1 cellular context compared by ENCODE assay signal in the genomic region with DNA sequence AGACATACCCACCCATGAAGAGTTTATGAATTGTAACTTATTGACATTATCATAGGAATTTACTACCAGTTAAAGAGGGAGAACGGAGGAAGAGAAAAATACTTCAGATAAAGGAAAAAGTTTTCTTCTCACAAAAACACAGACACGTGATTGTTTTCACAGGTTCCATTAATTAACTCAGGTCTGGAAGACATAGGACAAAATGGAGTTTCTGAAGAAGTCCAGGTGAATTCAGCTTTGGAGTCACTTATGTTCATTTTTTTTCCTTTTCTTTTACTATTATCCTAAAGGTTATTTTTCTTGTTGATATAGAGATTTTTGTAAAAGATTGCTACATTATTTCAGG.
A peak's percentile ranks its signal among the peaks of the same experiment; 100 is the strongest.
TF ChIP-seq lines count a peak whose summit lies in the region.

No MANE protein-coding gene starts in this region.

TF ChIP-seq in GM12878, 131 proteins besides CTCF, POLR2A, EP300 and RAD21 (continued from another document):
- TF ChIP-seq NR2F1 (conservative IDR thresholded peaks at IDR 0.05) (no peak), TCF12 (IDR thresholded peaks at IDR 0.05; ENCODE audit: low read depth, low read length) (no peak), POU2F2 (IDR thresholded peaks at IDR 0.05; ENCODE audit: borderline replicate concordance, low read depth, low read length) (no peak), ZNF207 (IDR thresholded peaks at IDR 0.05; ENCODE audit: borderline replicate concordance) (no peak), SUZ12 (IDR thresholded peaks at IDR 0.05; ENCODE audit: unreplicated experiment) (no peak), WRNIP1 (IDR thresholded peaks at IDR 0.05; ENCODE audit: borderline replicate concordance, low read depth, low read length) (no peak), ESRRA (IDR thresholded peaks at IDR 0.05; ENCODE audit: low read length) (no peak), JUND (IDR thresholded peaks at IDR 0.05; ENCODE audit: low read depth, low read length) (no peak), EZH2 (IDR thresholded peaks at IDR 0.05; ENCODE audit: borderline replicate concordance, control insufficient read depth, low read depth, low read length) (no peak), GABPA (IDR thresholded peaks at IDR 0.05; ENCODE audit: low read depth) (no peak), HDGF (IDR thresholded peaks at IDR 0.05) (no peak), EGR1 (IDR thresholded peaks at IDR 0.05; ENCODE audit: borderline replicate concordance in 1 of 2, low read depth in 2 of 2, low read length in 2 of 2) (no peak), SMARCA5 (IDR thresholded peaks at IDR 0.05) (no peak), GATAD2B (conservative IDR thresholded peaks at IDR 0.05; ENCODE audit: low read depth) (no peak), IKZF2 (IDR thresholded peaks at IDR 0.05) (no peak; a peak in 1 of 4 replicates), POLR2AphosphoS5 (IDR thresholded peaks at IDR 0.05; ENCODE audit: low read length) (no peak), PML (IDR thresholded peaks at IDR 0.05; ENCODE audit: low read length) (no peak), HDAC6 (IDR thresholded peaks at IDR 0.05; ENCODE audit: unreplicated experiment) (no peak), BHLHE40 (IDR thresholded peaks at IDR 0.05; ENCODE audit: borderline replicate concordance in 1 of 2, low read depth in 2 of 2, low read length in 1 of 2) (peak in 1 of 2 experiments; percentile 19; a peak in 1 of 4 replicates), SPI1 (IDR thresholded peaks at IDR 0.05; ENCODE audit: borderline replicate concordance, insufficient read depth, low read depth, low read length) (no peak), CHD2 (IDR thresholded peaks at IDR 0.05; ENCODE audit: borderline replicate concordance, low read depth, low read length) (no peak), MEF2B (IDR thresholded peaks at IDR 0.05; ENCODE audit: partially characterized antibody, poor library complexity, severe bottlenecking) (peak; percentile 5), KLF5 (IDR thresholded peaks at IDR 0.05; ENCODE audit: partially characterized antibody) (no peak), CREB1 (IDR thresholded peaks at IDR 0.05; ENCODE audit: low read depth) (no peak), JUNB (IDR thresholded peaks at IDR 0.05) (no peak), PAX8 (IDR thresholded peaks at IDR 0.05) (no peak), CHD4 (IDR thresholded peaks at IDR 0.05) (no peak), MTA2 (IDR thresholded peaks at IDR 0.05; ENCODE audit: low read depth) (0 out of 2 replicates have a peak, but pooled peaks have one; percentile 11), SIX5 (IDR thresholded peaks at IDR 0.05; ENCODE audit: low read depth, low read length, severe bottlenecking) (no peak), RAD51 (IDR thresholded peaks at IDR 0.05) (peak; percentile 80), NFYA (IDR thresholded peaks at IDR 0.05; ENCODE audit: borderline replicate concordance, low read depth, low read length) (no peak), NR2C2 (IDR thresholded peaks at IDR 0.05; ENCODE audit: borderline replicate concordance, control insufficient read depth, insufficient read length, low read depth) (no peak), IKZF1 (conservative IDR thresholded peaks at IDR 0.05) (no peak), ZNF622 (IDR thresholded peaks at IDR 0.05) (no peak)
- TF ChIP-seq, protein P1, sequence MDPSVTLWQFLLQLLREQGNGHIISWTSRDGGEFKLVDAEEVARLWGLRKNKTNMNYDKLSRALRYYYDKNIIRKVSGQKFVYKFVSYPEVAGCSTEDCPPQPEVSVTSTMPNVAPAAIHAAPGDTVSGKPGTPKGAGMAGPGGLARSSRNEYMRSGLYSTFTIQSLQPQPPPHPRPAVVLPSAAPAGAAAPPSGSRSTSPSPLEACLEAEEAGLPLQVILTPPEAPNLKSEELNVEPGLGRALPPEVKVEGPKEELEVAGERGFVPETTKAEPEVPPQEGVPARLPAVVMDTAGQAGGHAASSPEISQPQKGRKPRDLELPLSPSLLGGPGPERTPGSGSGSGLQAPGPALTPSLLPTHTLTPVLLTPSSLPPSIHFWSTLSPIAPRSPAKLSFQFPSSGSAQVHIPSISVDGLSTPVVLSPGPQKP (IDR thresholded peaks at IDR 0.05; ENCODE audit: low read depth, low read length) = no peak
- TF ChIP-seq, protein P2, sequence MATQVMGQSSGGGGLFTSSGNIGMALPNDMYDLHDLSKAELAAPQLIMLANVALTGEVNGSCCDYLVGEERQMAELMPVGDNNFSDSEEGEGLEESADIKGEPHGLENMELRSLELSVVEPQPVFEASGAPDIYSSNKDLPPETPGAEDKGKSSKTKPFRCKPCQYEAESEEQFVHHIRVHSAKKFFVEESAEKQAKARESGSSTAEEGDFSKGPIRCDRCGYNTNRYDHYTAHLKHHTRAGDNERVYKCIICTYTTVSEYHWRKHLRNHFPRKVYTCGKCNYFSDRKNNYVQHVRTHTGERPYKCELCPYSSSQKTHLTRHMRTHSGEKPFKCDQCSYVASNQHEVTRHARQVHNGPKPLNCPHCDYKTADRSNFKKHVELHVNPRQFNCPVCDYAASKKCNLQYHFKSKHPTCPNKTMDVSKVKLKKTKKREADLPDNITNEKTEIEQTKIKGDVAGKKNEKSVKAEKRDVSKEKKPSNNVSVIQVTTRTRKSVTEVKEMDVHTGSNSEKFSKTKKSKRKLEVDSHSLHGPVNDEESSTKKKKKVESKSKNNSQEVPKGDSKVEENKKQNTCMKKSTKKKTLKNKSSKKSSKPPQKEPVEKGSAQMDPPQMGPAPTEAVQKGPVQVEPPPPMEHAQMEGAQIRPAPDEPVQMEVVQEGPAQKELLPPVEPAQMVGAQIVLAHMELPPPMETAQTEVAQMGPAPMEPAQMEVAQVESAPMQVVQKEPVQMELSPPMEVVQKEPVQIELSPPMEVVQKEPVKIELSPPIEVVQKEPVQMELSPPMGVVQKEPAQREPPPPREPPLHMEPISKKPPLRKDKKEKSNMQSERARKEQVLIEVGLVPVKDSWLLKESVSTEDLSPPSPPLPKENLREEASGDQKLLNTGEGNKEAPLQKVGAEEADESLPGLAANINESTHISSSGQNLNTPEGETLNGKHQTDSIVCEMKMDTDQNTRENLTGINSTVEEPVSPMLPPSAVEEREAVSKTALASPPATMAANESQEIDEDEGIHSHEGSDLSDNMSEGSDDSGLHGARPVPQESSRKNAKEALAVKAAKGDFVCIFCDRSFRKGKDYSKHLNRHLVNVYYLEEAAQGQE (IDR thresholded peaks at IDR 0.05; ENCODE audit: low read depth, low read length) = no peak
- TF ChIP-seq, protein P3, sequence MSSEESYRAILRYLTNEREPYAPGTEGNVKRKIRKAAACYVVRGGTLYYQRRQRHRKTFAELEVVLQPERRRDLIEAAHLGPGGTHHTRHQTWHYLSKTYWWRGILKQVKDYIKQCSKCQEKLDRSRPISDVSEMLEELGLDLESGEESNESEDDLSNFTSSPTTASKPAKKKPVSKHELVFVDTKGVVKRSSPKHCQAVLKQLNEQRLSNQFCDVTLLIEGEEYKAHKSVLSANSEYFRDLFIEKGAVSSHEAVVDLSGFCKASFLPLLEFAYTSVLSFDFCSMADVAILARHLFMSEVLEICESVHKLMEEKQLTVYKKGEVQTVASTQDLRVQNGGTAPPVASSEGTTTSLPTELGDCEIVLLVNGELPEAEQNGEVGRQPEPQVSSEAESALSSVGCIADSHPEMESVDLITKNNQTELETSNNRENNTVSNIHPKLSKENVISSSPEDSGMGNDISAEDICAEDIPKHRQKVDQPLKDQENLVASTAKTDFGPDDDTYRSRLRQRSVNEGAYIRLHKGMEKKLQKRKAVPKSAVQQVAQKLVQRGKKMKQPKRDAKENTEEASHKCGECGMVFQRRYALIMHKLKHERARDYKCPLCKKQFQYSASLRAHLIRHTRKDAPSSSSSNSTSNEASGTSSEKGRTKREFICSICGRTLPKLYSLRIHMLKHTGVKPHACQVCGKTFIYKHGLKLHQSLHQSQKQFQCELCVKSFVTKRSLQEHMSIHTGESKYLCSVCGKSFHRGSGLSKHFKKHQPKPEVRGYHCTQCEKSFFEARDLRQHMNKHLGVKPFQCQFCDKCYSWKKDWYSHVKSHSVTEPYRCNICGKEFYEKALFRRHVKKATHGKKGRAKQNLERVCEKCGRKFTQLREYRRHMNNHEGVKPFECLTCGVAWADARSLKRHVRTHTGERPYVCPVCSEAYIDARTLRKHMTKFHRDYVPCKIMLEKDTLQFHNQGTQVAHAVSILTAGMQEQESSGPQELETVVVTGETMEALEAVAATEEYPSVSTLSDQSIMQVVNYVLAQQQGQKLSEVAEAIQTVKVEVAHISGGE (CRISPR knock-in tag; IDR thresholded peaks at IDR 0.05) = no peak
- TF ChIP-seq, protein P4, sequence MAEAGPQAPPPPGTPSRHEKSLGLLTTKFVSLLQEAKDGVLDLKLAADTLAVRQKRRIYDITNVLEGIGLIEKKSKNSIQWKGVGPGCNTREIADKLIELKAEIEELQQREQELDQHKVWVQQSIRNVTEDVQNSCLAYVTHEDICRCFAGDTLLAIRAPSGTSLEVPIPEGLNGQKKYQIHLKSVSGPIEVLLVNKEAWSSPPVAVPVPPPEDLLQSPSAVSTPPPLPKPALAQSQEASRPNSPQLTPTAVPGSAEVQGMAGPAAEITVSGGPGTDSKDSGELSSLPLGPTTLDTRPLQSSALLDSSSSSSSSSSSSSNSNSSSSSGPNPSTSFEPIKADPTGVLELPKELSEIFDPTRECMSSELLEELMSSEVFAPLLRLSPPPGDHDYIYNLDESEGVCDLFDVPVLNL (IDR thresholded peaks at IDR 0.05; ENCODE audit: low read depth, low read length) = no peak
- TF ChIP-seq, protein P5, sequence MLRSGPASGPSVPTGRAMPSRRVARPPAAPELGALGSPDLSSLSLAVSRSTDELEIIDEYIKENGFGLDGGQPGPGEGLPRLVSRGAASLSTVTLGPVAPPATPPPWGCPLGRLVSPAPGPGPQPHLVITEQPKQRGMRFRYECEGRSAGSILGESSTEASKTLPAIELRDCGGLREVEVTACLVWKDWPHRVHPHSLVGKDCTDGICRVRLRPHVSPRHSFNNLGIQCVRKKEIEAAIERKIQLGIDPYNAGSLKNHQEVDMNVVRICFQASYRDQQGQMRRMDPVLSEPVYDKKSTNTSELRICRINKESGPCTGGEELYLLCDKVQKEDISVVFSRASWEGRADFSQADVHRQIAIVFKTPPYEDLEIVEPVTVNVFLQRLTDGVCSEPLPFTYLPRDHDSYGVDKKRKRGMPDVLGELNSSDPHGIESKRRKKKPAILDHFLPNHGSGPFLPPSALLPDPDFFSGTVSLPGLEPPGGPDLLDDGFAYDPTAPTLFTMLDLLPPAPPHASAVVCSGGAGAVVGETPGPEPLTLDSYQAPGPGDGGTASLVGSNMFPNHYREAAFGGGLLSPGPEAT (IDR thresholded peaks at IDR 0.05; ENCODE audit: low read depth) = peak; percentile 78; the same call in 1 of the 2 replicates
